Comparison of ENCODE assay signal across 8 cellular contexts in the genomic region with DNA sequence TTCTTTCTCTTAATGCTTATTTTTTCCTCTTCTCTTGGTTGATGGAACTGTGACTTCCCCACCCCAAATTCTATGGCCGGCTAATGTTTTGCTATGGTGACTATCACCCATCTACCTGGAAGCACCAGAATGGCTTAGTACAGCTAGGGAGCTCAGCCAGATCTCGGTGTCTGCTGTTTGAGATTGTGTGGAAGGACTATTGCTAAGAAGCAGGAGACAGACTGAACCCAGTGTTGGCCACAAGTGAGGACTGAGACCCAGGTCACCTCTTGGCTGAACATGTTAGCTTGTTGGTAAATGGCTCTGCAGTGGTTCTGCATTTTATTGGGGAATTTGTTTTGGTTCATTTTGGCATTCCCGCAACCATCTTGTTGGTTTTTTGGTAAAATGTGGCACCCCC. TPM values are rescaled to one million over a fixed set of nuclear protein-coding genes. Genes with fewer than 3 reads are reported as not detected.
DNase-seq lines count a peak whose midpoint lies in the region; ATAC-seq, FAIRE-seq and TF ChIP-seq lines count a peak whose summit lies in the region.

No MANE protein-coding gene starts in this region.

- no peaks in the 10 kb centered on the region for H3K9me3 ChIP-seq in keratinocyte (ENCODE audit: control insufficient read depth, low read depth, low read length)

- H3K27ac ChIP-seq in keratinocyte (ENCODE audit: control insufficient read depth, insufficient read depth, low read length), result peak overlapping the region; percentile 72
- peak overlapping the region; percentile 17 for H3K27ac ChIP-seq in temporal lobe (ENCODE audit: low read depth, low read length)

- H3K9ac ChIP-seq in keratinocyte (ENCODE audit: control insufficient read depth, extremely low read depth, insufficient read depth, low read length), result peak overlapping the region; percentile 70

- H3K4me2 ChIP-seq in keratinocyte (ENCODE audit: control insufficient read depth, extremely low read depth, insufficient read depth, low read depth, low read length), result peak overlapping the region; percentile 100

- peak overlapping the region; percentile 74 for H3K27ac Mint-ChIP-seq in activated CD4-positive, alpha-beta T cell treated with anti-CD3 and anti-CD28 coated beads for 36 hours
- H3K27ac Mint-ChIP-seq in activated naive CD8-positive, alpha-beta T cell, result peak overlapping the region; percentile 94

- DNase-seq in activated CD4-positive, alpha-beta T cell treated with anti-CD3 and anti-CD28 coated beads for 36 hours, result peak; percentile 21
- DNase-seq in activated CD4-positive, alpha-beta T cell treated with anti-CD3 and anti-CD28 coated beads for 48 hours, result no peak
- no peak for DNase-seq in keratinocyte (ENCODE audit: low read depth, low spot score)
- no peak for DNase-seq in HT-29 (ENCODE audit: low spot score)

- dilution Hi-C loops in keratinocyte (cut with MboI; ENCODE audit: extremely low pct_ligation_motif_present, low sequenced_read_pairs), result no loop called here

- peaks cover 67% of the 10 kb centered on the region for H3K4me1 Mint-ChIP-seq in activated CD4-positive, alpha-beta T cell treated with anti-CD3 and anti-CD28 coated beads for 36 hours
- peaks cover 64% of the 10 kb centered on the region for H3K4me1 Mint-ChIP-seq in activated naive CD8-positive, alpha-beta T cell (ENCODE audit: low read depth)

- POLR2A ChIA-PET in activated CD4-positive, alpha-beta T cell treated with anti-CD3 and anti-CD28 coated beads for 36 hours (lab: Charles Lee), result interaction anchor here (0.6 to 2.9 kb wide), 5 partner anchors 8 to 129 kb away, joined by 3 to 24 read pairs (median 4); no protein-coding TSS in a partner anchor

- intact Hi-C loops in activated CD4-positive, alpha-beta T cell treated with anti-CD3 and anti-CD28 coated beads for 36 hours (cut with DNase I, micrococcal nuclease), result loop anchor here (5.0 to 10.0 kb wide), 4 partner anchors 268 to 336 kb away; no protein-coding TSS in a partner anchor

- H3K4me1 ChIP-seq in keratinocyte (ENCODE audit: control insufficient read depth, extremely low read depth, insufficient read depth, low read length), result peaks cover 49% of the 10 kb centered on the region

- no peaks in the 10 kb centered on the region for H3K27me3 Mint-ChIP-seq in activated CD4-positive, alpha-beta T cell treated with anti-CD3 and anti-CD28 coated beads for 36 hours
- H3K27me3 Mint-ChIP-seq in activated naive CD8-positive, alpha-beta T cell, result no peaks in the 10 kb centered on the region

- peak overlapping the region; percentile 88 for H3K4me3 Mint-ChIP-seq in activated CD4-positive, alpha-beta T cell treated with anti-CD3 and anti-CD28 coated beads for 36 hours
- peak overlapping the region; percentile 94 for H3K4me3 Mint-ChIP-seq in activated naive CD8-positive, alpha-beta T cell

- ATAC-seq in activated CD4-positive, alpha-beta T cell treated with anti-CD3 and anti-CD28 coated beads for 36 hours, result no peak
- ATAC-seq in GM19397 (IDR thresholded peaks at IDR 0.05; ENCODE audit: unreplicated experiment), result no peak
- ATAC-seq in HG03565 (IDR thresholded peaks at IDR 0.05; ENCODE audit: unreplicated experiment), result no peak

- TF ChIP-seq CTCF in keratinocyte (optimal IDR thresholded peaks at IDR 0.05 in 1 of 3, IDR thresholded peaks at IDR 0.05 in 1 of 3, conservative IDR thresholded peaks at IDR 0.05 in 1 of 3; ENCODE audit: extremely low read depth in 1 of 3, insufficient read depth in 2 of 3, low read length in 3 of 3), result no peak

- FAIRE-seq in keratinocyte (lab: Jason Lieb, UNC), result no peak

- CTCF ChIA-PET in activated CD4-positive, alpha-beta T cell treated with anti-CD3 and anti-CD28 coated beads for 36 hours (lab: Charles Lee), result interaction anchor here (1.0 to 4.9 kb wide), 3 partner anchors 10 to 147 kb away, joined by 3 to 30 read pairs (median 4); no protein-coding TSS in a partner anchor

- peaks cover 31% of the 10 kb centered on the region for H3K36me3 Mint-ChIP-seq in activated CD4-positive, alpha-beta T cell treated with anti-CD3 and anti-CD28 coated beads for 36 hours (ENCODE audit: low read depth)
- H3K36me3 Mint-ChIP-seq in activated naive CD8-positive, alpha-beta T cell, result peaks cover 2% of the 10 kb centered on the region

- peaks cover 43% of the 10 kb centered on the region for H4K20me1 ChIP-seq in keratinocyte (ENCODE audit: control insufficient read depth, extremely low read depth, insufficient read depth, low read length)

- peaks cover 69% of the 10 kb centered on the region for H3K79me2 ChIP-seq in keratinocyte (ENCODE audit: control insufficient read depth, insufficient read depth, low read length)

- peaks cover 4% of the 10 kb centered on the region for H3K9me1 ChIP-seq in keratinocyte (ENCODE audit: control insufficient read depth, extremely low read depth, insufficient read depth, low read length)

- H3K9me3 Mint-ChIP-seq in activated CD4-positive, alpha-beta T cell treated with anti-CD3 and anti-CD28 coated beads for 36 hours (ENCODE audit: low read depth), result no peaks in the 10 kb centered on the region
- no peaks in the 10 kb centered on the region for H3K9me3 Mint-ChIP-seq in activated naive CD8-positive, alpha-beta T cell (ENCODE audit: low read depth)

- H3K4me3 ChIP-seq in keratinocyte (ENCODE audit: control insufficient read depth in 2 of 3, extremely low read depth in 1 of 3, insufficient read depth in 2 of 3, low read depth in 1 of 3, low read length in 3 of 3), result peak overlapping the region; percentile 56 to 93 (median 59)

- no peak overlapping the region for H2AFZ ChIP-seq in keratinocyte (ENCODE audit: control insufficient read depth, low read length)

- H3K36me3 ChIP-seq in keratinocyte (ENCODE audit: control insufficient read depth in 2 of 2, extremely low read depth in 1 of 2, insufficient read depth in 2 of 2, low read length in 2 of 2), result peaks cover 0 to 4% of the 10 kb centered on the region in 2 experiments

- no peaks in the 10 kb centered on the region for H3K27me3 ChIP-seq in keratinocyte (ENCODE audit: control insufficient read depth, extremely low read depth, insufficient read depth, low read length)

RNA-seq across cellular contexts. Expression of a gene that starts 2.7 kb away (rescaled TPM):
- 100 to 1,000 TPM; 151 to 184 TPM for total RNA-seq in activated CD4-positive, alpha-beta T cell treated with anti-CD3 and anti-CD28 coated beads for 36 hours
- polyA plus RNA-seq in keratinocyte, result 15.2 to 38.8 TPM (median 20.8 TPM) in 3 replicates
- polyA plus RNA-seq in keratinocyte (2011; ENCODE audit: low read depth), result 36.7 TPM
- polyA plus RNA-seq in keratinocyte (2011; cell fraction: cytosol; rRNA removed), result 26.1 and 27.0 TPM in 2 replicates
- 170 and 203 TPM in 2 replicates for polyA plus RNA-seq in keratinocyte (2011; cell fraction: nucleus; rRNA removed)
- 32.6 and 73.5 TPM in 2 replicates for polyA plus RNA-seq in keratinocyte (2012; ENCODE audit: low replicate concordance)
- polyA minus RNA-seq in keratinocyte, result 69.3 to 140 TPM (median 93.9 TPM) in 3 replicates
- polyA minus RNA-seq in keratinocyte (2011; cell fraction: cytosol; rRNA and poly(A)+ RNA removed), result 29.4 TPM
- 91.0 and 150 TPM in 2 replicates for polyA minus RNA-seq in keratinocyte (2011; cell fraction: nucleus; rRNA and poly(A)+ RNA removed)
- 259 TPM for total RNA-seq in temporal lobe
- total RNA-seq in HT-29 (2014; rRNA removed; shearing (Covaris generic)), result 96.5 and 106 TPM in 2 replicates
